Comparison of ENCODE assay signal across 13 cellular contexts in the genomic region with DNA sequence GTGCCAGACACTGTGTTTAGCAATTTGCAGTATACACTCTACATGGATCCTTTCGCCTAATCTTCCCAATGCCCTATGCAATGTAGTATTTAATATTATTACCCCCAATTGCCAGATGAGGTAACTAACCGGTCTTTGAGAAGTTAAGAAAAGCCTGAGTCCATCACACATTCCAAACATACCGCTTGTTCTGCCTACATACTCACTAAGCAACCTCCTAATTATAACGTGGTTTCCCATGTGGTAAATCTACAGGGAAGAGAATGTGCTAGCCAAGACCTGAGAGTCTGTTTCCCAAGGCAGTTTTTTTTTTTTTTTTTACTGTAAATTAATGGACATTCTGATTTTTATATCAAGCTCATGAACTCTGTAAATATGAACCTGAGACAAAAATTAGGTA. TPM values are rescaled to one million over a fixed set of nuclear protein-coding genes. Genes with fewer than 3 reads are reported as not detected.
DNase-seq lines count a peak whose midpoint lies in the region; ATAC-seq, FAIRE-seq and TF ChIP-seq lines count a peak whose summit lies in the region.
"Had no signal": no experiment of that assay in that cellular context is flagged by ENCODE, and none has a peak within 500 bp of the region (broad histone marks: within the 10 kb centered on the region; RNA-seq: fewer than 3 reads in every experiment).

No MANE protein-coding gene starts in this region.

- peaks cover 94% of the 10 kb centered on the region for H3K4me1 Mint-ChIP-seq in activated B cell treated with CpG ODN at 0.5 μM for 24 hours
- H3K4me1 Mint-ChIP-seq in activated naive CD4-positive, alpha-beta T cell treated with anti-CD3 and anti-CD28 coated beads, Interleukin-2, amount 10 ng/mL, durations not matched to agents 7 days and 5 days = peaks cover 3% of the 10 kb centered on the region
- peaks cover 14% of the 10 kb centered on the region for H3K4me1 Mint-ChIP-seq in activated CD4-positive, alpha-beta T cell treated with anti-CD3 and anti-CD28 coated beads, Interleukin-2, amount 10 ng/mL, durations not matched to agents 24 days and 14 days

- no peak for FAIRE-seq in H54 (lab: Jason Lieb, UNC)
- FAIRE-seq: TTC549 had no signal

- no peak overlapping the region for H3K4me3 Mint-ChIP-seq in activated B cell treated with CpG ODN at 0.5 μM for 24 hours
- no peak overlapping the region for H3K4me3 Mint-ChIP-seq in activated naive CD4-positive, alpha-beta T cell treated with anti-CD3 and anti-CD28 coated beads, Interleukin-2, amount 10 ng/mL, durations not matched to agents 7 days and 5 days
- no peak overlapping the region for H3K4me3 Mint-ChIP-seq in activated CD4-positive, alpha-beta T cell treated with anti-CD3 and anti-CD28 coated beads, Interleukin-2, amount 10 ng/mL, durations not matched to agents 24 days and 14 days
- H3K4me3 Mint-ChIP-seq: activated naive CD4-positive, alpha-beta T cell treated with anti-CD3 and anti-CD28 coated beads for 36 hours had no signal

- H3K36me3 Mint-ChIP-seq in activated B cell treated with CpG ODN at 0.5 μM for 24 hours (ENCODE audit: low read depth) = peaks cover 34% of the 10 kb centered on the region
- H3K36me3 Mint-ChIP-seq in activated naive CD4-positive, alpha-beta T cell treated with anti-CD3 and anti-CD28 coated beads, Interleukin-2, amount 10 ng/mL, durations not matched to agents 7 days and 5 days = peaks cover 5% of the 10 kb centered on the region
- no peaks in the 10 kb centered on the region for H3K36me3 Mint-ChIP-seq in activated CD4-positive, alpha-beta T cell treated with anti-CD3 and anti-CD28 coated beads, Interleukin-2, amount 10 ng/mL, durations not matched to agents 24 days and 14 days (ENCODE audit: low read depth)

- H3K27me3 Mint-ChIP-seq in activated B cell treated with CpG ODN at 0.5 μM for 24 hours = no peaks in the 10 kb centered on the region
- no peaks in the 10 kb centered on the region for H3K27me3 Mint-ChIP-seq in activated naive CD4-positive, alpha-beta T cell treated with anti-CD3 and anti-CD28 coated beads, Interleukin-2, amount 10 ng/mL, durations not matched to agents 7 days and 5 days
- H3K27me3 Mint-ChIP-seq in activated CD4-positive, alpha-beta T cell treated with anti-CD3 and anti-CD28 coated beads, Interleukin-2, amount 10 ng/mL, durations not matched to agents 24 days and 14 days = no peaks in the 10 kb centered on the region

- no peak for TF ChIP-seq CTCF in activated B cell treated with CpG ODN at 0.5 μM for 24 hours (IDR thresholded peaks at IDR 0.05)

- H3K27ac Mint-ChIP-seq in activated B cell treated with CpG ODN at 0.5 μM for 24 hours = peak overlapping the region; percentile 42
- no peak overlapping the region for H3K27ac Mint-ChIP-seq in activated naive CD4-positive, alpha-beta T cell treated with anti-CD3 and anti-CD28 coated beads, Interleukin-2, amount 10 ng/mL, durations not matched to agents 7 days and 5 days
- H3K27ac Mint-ChIP-seq in activated CD4-positive, alpha-beta T cell treated with anti-CD3 and anti-CD28 coated beads, Interleukin-2, amount 10 ng/mL, durations not matched to agents 24 days and 14 days = no peak overlapping the region
- H3K27ac Mint-ChIP-seq: activated naive CD4-positive, alpha-beta T cell treated with anti-CD3 and anti-CD28 coated beads for 36 hours had no signal

- H3K9me3 Mint-ChIP-seq in activated B cell treated with CpG ODN at 0.5 μM for 24 hours = no peaks in the 10 kb centered on the region
- no peaks in the 10 kb centered on the region for H3K9me3 Mint-ChIP-seq in activated naive CD4-positive, alpha-beta T cell treated with anti-CD3 and anti-CD28 coated beads, Interleukin-2, amount 10 ng/mL, durations not matched to agents 7 days and 5 days
- no peaks in the 10 kb centered on the region for H3K9me3 Mint-ChIP-seq in activated CD4-positive, alpha-beta T cell treated with anti-CD3 and anti-CD28 coated beads, Interleukin-2, amount 10 ng/mL, durations not matched to agents 24 days and 14 days
- H3K9me3 Mint-ChIP-seq: activated naive CD4-positive, alpha-beta T cell treated with anti-CD3 and anti-CD28 coated beads for 36 hours had no signal

- no peak for TF ChIP-seq POLR2A in H54 (IDR thresholded peaks at IDR 0.05; ENCODE audit: low read depth, low read length)

- ATAC-seq in activated B cell treated with CpG ODN at 0.5 μM for 24 hours (ENCODE audit: low read depth) = no peak

- intact Hi-C loops in activated B cell treated with CpG ODN at 0.5 μM for 24 hours (cut with micrococcal nuclease) = loop anchor here (1.0 kb wide), 2 partner anchors 8 kb away; no protein-coding TSS in a partner anchor
- intact Hi-C loops in activated CD4-positive, alpha-beta T cell treated with anti-CD3 and anti-CD28 coated beads, Interleukin-2, amount 10 ng/mL, durations not matched to agents 24 days and 14 days (cut with micrococcal nuclease) = no loop called here

- CTCF ChIA-PET in activated B cell treated with CpG ODN at 0.5 μM for 24 hours (lab: Charles Lee) = interaction anchor here (0.9 kb wide), 1 partner anchor 50 kb away, joined by 3 read pairs; no protein-coding TSS in a partner anchor
- CTCF ChIA-PET in activated naive CD4-positive, alpha-beta T cell treated with anti-CD3 and anti-CD28 coated beads, Interleukin-2, amount 10 ng/mL, durations not matched to agents 7 days and 5 days (lab: Charles Lee) = interaction anchor here (0.6 kb wide), 1 partner anchor 341 kb away, joined by 3 read pairs; no protein-coding TSS in a partner anchor

- DNase-seq in AG20443 (ENCODE audit: low spot score) = peak; percentile 41
- peak; percentile 1 for DNase-seq in H54 (ENCODE audit: insufficient read length, low spot score)
- DNase-seq in activated B cell treated with CpG ODN at 0.5 μM for 24 hours = no peak
- DNase-seq in iPS-NIHi11 (ENCODE audit: low spot score) = peak; percentile 20
- no peak for DNase-seq in NCI-H1105 (lab: John Stamatoyannopoulos, UW)
- DNase-seq in activated naive CD4-positive, alpha-beta T cell treated with anti-CD3 and anti-CD28 coated beads, Interleukin-2, amount 10 ng/mL, durations not matched to agents 7 days and 5 days = no peak
- DNase-seq in SIG-M5 (lab: John Stamatoyannopoulos, UW) = no peak
- no peak for DNase-seq in activated CD4-positive, alpha-beta T cell treated with anti-CD3 and anti-CD28 coated beads, Interleukin-2, amount 10 ng/mL, durations not matched to agents 24 days and 14 days
- DNase-seq: effector memory CD4-positive, alpha-beta T cell; NCI-H1048; stimulated activated CD4-positive, alpha-beta T cell treated with anti-CD3 and anti-CD28 coated beads, Interleukin-2, amount 100 ng/mL, for 24 hours had no signal

- POLR2A ChIA-PET in activated B cell treated with CpG ODN at 0.5 μM for 24 hours (lab: Charles Lee) = interaction anchor here (0.6 kb wide), 1 partner anchor 172 kb away, joined by 3 read pairs; no protein-coding TSS in a partner anchor

RNA-seq across cellular contexts. Expression of a gene that starts 37.2 kb away (rescaled TPM):
- total RNA-seq in activated B cell treated with CpG ODN at 0.5 μM for 24 hours = 110 and 136 TPM in 2 replicates
- 19.7 and 22.1 TPM in 2 replicates for total RNA-seq in activated CD4-positive, alpha-beta T cell treated with anti-CD3 and anti-CD28 coated beads, Interleukin-2, amount 10 ng/mL, durations not matched to agents 24 days and 14 days

Comparison
In these comparisons a context has a peak if more than half of its experiments do, and no peak if none do; other contexts are left out.
1. DNase-seq: peak in AG20443 (single experiment), H54 (single experiment) and iPS-NIHi11 (single experiment); none in activated B cell treated with CpG ODN at 0.5 μM for 24 hours (single experiment), NCI-H1105 (single experiment), activated naive CD4-positive, alpha-beta T cell treated with anti-CD3 and anti-CD28 coated beads, Interleukin-2, amount 10 ng/mL, durations not matched to agents 7 days and 5 days (single experiment), SIG-M5 (single experiment) and activated CD4-positive, alpha-beta T cell treated with anti-CD3 and anti-CD28 coated beads, Interleukin-2, amount 10 ng/mL, durations not matched to agents 24 days and 14 days (single experiment).